ENCODE assay signal across 10 cellular contexts in the genomic region with DNA sequence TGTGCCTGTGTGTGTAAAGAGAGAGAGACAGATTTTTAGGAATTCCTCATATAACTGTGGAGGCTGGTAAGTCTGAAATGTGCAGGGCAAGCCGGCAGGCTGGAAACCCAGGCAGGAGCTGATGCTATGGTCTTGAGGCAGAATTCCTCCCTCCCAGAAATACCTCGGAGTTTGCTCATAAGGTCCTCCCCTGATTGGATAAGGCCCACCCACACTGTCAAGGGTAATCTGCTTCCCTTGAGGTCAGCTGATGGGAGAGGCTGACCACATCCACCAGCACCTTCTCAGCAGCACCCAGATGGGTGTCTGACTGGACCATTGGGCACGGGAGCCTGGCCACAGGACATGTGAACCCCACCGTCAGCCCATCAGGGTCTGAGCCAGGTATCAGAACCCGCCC.
"Had no signal": no experiment of that assay in that cellular context is flagged by ENCODE, and none has a peak within 500 bp of the region (broad histone marks: within the 10 kb centered on the region; RNA-seq: fewer than 3 reads in every experiment).

No MANE protein-coding gene starts in this region.

- H3K4me1 ChIP-seq: foreskin keratinocyte, neural progenitor cell, upper lobe of left lung had no signal

- H3K9me3 ChIP-seq: esophagus muscularis mucosa, heart right ventricle, upper lobe of left lung had no signal

- H3K4me3 ChIP-seq: esophagus muscularis mucosa, heart right ventricle, neural progenitor cell, upper lobe of left lung had no signal

- H3K4me2 ChIP-seq: neural progenitor cell had no signal

- H2AFZ ChIP-seq: neural progenitor cell had no signal

- H3K27me3 ChIP-seq: foreskin keratinocyte, upper lobe of left lung had no signal

- H3K27ac ChIP-seq: esophagus muscularis mucosa, foreskin keratinocyte, heart right ventricle, neural progenitor cell, upper lobe of left lung had no signal

- H3K9ac ChIP-seq: neural progenitor cell had no signal

- H3K36me3 ChIP-seq: esophagus muscularis mucosa, heart right ventricle, neural progenitor cell, upper lobe of left lung had no signal

- DNase-seq: activated CD4-positive, alpha-beta T cell treated with anti-CD3 and anti-CD28 coated beads, Interleukin-2, amount 50 U/mL, for 1 hour; activated gamma-delta T cell; foreskin keratinocyte; heart right ventricle; right cardiac atrium; stimulated activated CD4-positive, alpha-beta T cell treated with anti-CD3 and anti-CD28 coated beads, Interleukin-2, amount 100 ng/mL, for 24 hours; stimulated activated naive CD4-positive, alpha-beta T cell treated with Interleukin-2 at 50 U/mL for 16 hours; upper lobe of left lung had no signal
